Comparison of ENCODE assay signal across 8 cellular contexts in genomic region chr7:92609921-92610518, GRCh38.
DNase-seq lines count a peak whose midpoint lies in the region; ATAC-seq and TF ChIP-seq lines count a peak whose summit lies in the region.

No MANE protein-coding gene starts in this region.

- TF ChIP-seq CTCF in LNCaP clone FGC (IDR thresholded peaks at IDR 0.05; ENCODE audit: control insufficient read depth, extremely low read depth, insufficient read depth) (peak; percentile 54), astrocyte of the cerebellum (IDR thresholded peaks at IDR 0.05; ENCODE audit: low read depth, low read length, missing control alignments) (peak; percentile 25)

- ATAC-seq in GM21367 (IDR thresholded peaks at IDR 0.05; ENCODE audit: unreplicated experiment) (no peak), HG02763 (IDR thresholded peaks at IDR 0.05; ENCODE audit: unreplicated experiment) (no peak)

- H3K4me3 ChIP-seq in LNCaP clone FGC (ENCODE audit: low read depth, low read length) (no peak overlapping the region), astrocyte of the cerebellum (ENCODE audit: low read depth, low read length) (no peak overlapping the region)

- in situ Hi-C loops in astrocyte of the cerebellum (cut with HindIII; ENCODE audit: low sequenced_read_pairs): no loop called here

- peak; percentile 20 for DNase-seq in NCI-H2171 treated with DMSO at 0.1 percent for 48 hours (lab: John Stamatoyannopoulos, UW)
- DNase-seq in NCI-H2171 (lab: John Stamatoyannopoulos, UW): no peak
- no peak for DNase-seq in LNCaP clone FGC (ENCODE audit: low read depth)
- DNase-seq in astrocyte of the cerebellum (ENCODE audit: low read depth): peak; percentile 16
- DNase-seq in midbrain (lab: John Stamatoyannopoulos, UW): peak; percentile 55
- DNase-seq in hepatic stellate cell (ENCODE audit: low spot score): no peak

Comparison
In these comparisons a context has a peak if more than half of its experiments do, and no peak if none do; other contexts are left out.
1. DNase-seq: peak in NCI-H2171 treated with DMSO at 0.1 percent for 48 hours (single experiment), astrocyte of the cerebellum (single experiment) and midbrain (single experiment); none in NCI-H2171 (single experiment), LNCaP clone FGC (single experiment) and hepatic stellate cell (single experiment).